In the genomic region with DNA sequence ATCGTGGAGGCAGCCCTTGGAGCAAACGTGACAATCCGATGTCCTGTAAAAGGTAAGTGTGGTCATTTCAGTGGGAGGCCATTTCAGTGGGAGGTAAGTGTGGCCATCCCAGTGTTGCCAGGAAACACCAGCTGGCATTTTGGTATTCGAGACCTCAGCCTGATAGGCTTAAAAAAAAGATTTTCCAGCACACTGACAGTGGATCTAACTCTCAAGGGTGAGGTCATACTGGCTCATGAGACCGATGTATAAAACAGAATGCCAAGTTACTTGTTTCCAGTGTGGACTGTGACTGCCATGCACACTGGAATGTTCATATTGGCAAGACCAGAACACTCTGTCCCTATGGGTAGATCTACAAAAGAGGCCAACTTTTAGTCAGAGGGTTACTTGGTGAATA, we compare ENCODE assay signal across 15 cellular contexts.
"Had no signal": no experiment of that assay in that cellular context is flagged by ENCODE, and none has a peak within 500 bp of the region (broad histone marks: within the 10 kb centered on the region; RNA-seq: fewer than 3 reads in every experiment).

No MANE protein-coding gene starts in this region.

- H3K4me1 ChIP-seq: colonic mucosa, foreskin keratinocyte, thyroid gland, vagina had no signal

- H3K27me3 ChIP-seq: colonic mucosa, foreskin keratinocyte, thyroid gland, vagina had no signal

- H3K9me3 ChIP-seq: colonic mucosa, thyroid gland, vagina had no signal

- DNase-seq: activated CD4-positive, alpha-beta memory T cell treated with anti-CD3 and anti-CD28 coated beads, Interleukin-2, amount 10 ng/mL, durations not matched to agents 7 days and 5 days; activated CD4-positive, alpha-beta T cell treated with anti-CD3 and anti-CD28 coated beads for 48 hours; activated CD4-positive, CD25-positive, alpha-beta regulatory T cell; activated CD8-positive, alpha-beta memory T cell treated with anti-CD3 and anti-CD28 coated beads, Interleukin-2, amount 10 ng/mL, durations not matched to agents 7 days and 5 days; central memory CD4-positive, alpha-beta T cell; colonic mucosa; foreskin keratinocyte; kidney glomerular epithelial cell; mesendoderm; natural killer cell; stimulated activated naive CD4-positive, alpha-beta T cell; T-helper 1 cell; T-helper 9 cell; thyroid gland had no signal

- ATAC-seq: activated CD8-positive, alpha-beta memory T cell treated with anti-CD3 and anti-CD28 coated beads, Interleukin-2, amount 10 ng/mL, durations not matched to agents 7 days and 5 days; foreskin keratinocyte had no signal

- H3K36me3 ChIP-seq: colonic mucosa, thyroid gland, vagina had no signal

- H3K27ac ChIP-seq: colonic mucosa, foreskin keratinocyte, thyroid gland, vagina had no signal

- H3K4me3 ChIP-seq: colonic mucosa, thyroid gland, vagina had no signal
